ENCODE assay signal across 21 cellular contexts in the genomic region with DNA sequence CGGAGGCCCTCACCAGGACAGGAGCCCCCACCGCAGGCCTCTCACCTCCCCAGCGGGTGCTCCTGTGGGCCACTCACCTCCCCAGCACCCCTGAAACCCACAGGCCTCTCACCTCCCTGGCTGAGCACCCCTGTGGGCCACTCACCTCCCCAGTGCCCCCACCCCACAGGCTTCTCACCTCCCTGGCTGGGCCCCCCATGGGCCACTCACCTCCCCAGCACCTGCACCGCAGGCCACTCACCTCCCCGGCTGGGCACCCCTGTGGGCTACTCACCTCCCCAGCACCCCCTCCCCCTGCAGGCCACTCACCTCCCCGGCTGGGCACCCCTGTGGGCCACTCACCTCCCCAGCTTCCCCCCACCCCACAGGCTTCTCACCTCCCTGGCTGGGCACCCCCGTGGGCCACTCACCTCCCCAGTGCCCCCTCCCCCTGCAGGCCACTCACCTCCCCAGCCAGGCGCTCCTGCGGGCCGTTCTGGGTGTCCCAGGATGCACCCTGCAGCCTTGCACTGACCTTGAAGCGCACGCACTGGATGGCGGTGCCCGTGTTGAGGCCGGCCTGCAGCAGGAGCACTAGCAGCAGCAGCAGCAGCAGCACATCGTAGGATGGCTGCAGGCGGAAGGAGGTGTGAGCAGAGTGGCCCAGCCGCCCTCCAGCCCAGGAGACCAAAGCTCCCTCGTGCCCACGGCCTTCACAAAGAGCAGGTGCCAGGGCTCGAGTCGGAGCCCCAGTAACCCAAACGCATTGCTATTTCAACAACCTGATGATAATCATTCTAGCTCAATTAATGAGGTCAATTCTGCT. TPM values are rescaled to one million over a fixed set of nuclear protein-coding genes. Genes with fewer than 3 reads are reported as not detected.
DNase-seq lines count a peak whose midpoint lies in the region; ATAC-seq, FAIRE-seq and TF ChIP-seq lines count a peak whose summit lies in the region.
"Had no signal": no experiment of that assay in that cellular context is flagged by ENCODE, and none has a peak within 500 bp of the region (broad histone marks: within the 10 kb centered on the region; RNA-seq: fewer than 3 reads in every experiment).

No MANE protein-coding gene starts in this region.

- intact Hi-C loops in Right ventricle myocardium inferior (cut with DNase I) (no loop called here), cardiac septum (cut with DNase I) (loop anchor here (10.0 kb wide), 1 partner anchor 61 kb away; no protein-coding TSS in a partner anchor), HepG2 (cut with micrococcal nuclease; ENCODE audit: unreplicated experiment) (no loop called here), esophagus squamous epithelium (cut with DNase I) (no loop called here)

- WGBS in HepG2 (ENCODE audit: low lambda C conversion rate): 51% methylated on average over 10 of the region's 23 CpGs
- WGBS in esophagus squamous epithelium, 2 donors: 69 to 86% methylated on average over 11 to 12 of the region's 23 CpGs

- H3K4me3 ChIP-seq in RWPE2 (ENCODE audit: severe bottlenecking) (no peak overlapping the region), HepG2 (replicated peaks in 1 of 3; ENCODE audit: insufficient read depth in 1 of 3, low read depth in 2 of 3, low read length in 3 of 3) (no peak overlapping the region), esophagus squamous epithelium (no peak overlapping the region)
- H3K4me3 ChIP-seq: A549 had no signal

- H4K20me1 ChIP-seq in HepG2 (ENCODE audit: insufficient read depth, low read length): no peaks in the 10 kb centered on the region

- H3K27me3 ChIP-seq in RWPE2 (ENCODE audit: insufficient read depth, poor library complexity, severe bottlenecking) (peaks cover 14% of the 10 kb centered on the region), HepG2 (ENCODE audit: control insufficient read depth in 1 of 2, insufficient read depth in 2 of 2, low read length in 2 of 2) (peaks cover 4 to 37% of the 10 kb centered on the region in 2 experiments), esophagus squamous epithelium (peaks cover 2 to 62% (median 7%) of the 10 kb centered on the region in 4 donors)

- H3K27ac ChIP-seq in RWPE2 (ENCODE audit: poor library complexity, severe bottlenecking) (no peak overlapping the region), HepG2 (ENCODE audit: extremely low read length, insufficient read depth, low read length) (no peak overlapping the region), esophagus squamous epithelium (no peak overlapping the region)
- H3K27ac ChIP-seq: 22Rv1, A549, C4-2B had no signal

- no peak overlapping the region for H3K4me3 Mint-ChIP-seq in stimulated activated memory B cell treated with anti-CD40 and anti-IgM and Interleukin-4, amounts not matched to agents 10 μg/mL and 1 μg/mL and 100 μg/mL, for 72 hours
- H3K4me3 Mint-ChIP-seq: CD4-positive, alpha-beta T cell; H9 had no signal

- no peaks in the 10 kb centered on the region for H3K79me2 ChIP-seq in HepG2 (ENCODE audit: insufficient read depth, low read length)

- no peak overlapping the region for H3K9ac ChIP-seq in HepG2 (ENCODE audit: insufficient read depth, low read depth, low read length)

- H3K27me3 Mint-ChIP-seq in stimulated activated memory B cell treated with anti-CD40 and anti-IgM and Interleukin-4, amounts not matched to agents 10 μg/mL and 1 μg/mL and 100 μg/mL, for 72 hours: peaks cover 80% of the 10 kb centered on the region

- H3K4me1 ChIP-seq in RWPE2 (ENCODE audit: insufficient read depth, poor library complexity, severe bottlenecking) (no peaks in the 10 kb centered on the region), HepG2 (ENCODE audit: insufficient read depth, low read length) (no peaks in the 10 kb centered on the region), esophagus squamous epithelium (peaks cover 3 to 12% (median 5%) of the 10 kb centered on the region in 3 donors)

- H3K4me2 ChIP-seq in HepG2 (ENCODE audit: low read depth, low read length): no peak overlapping the region
- H3K4me2 ChIP-seq: A549 had no signal

- TF ChIP-seq POLR2A in HepG2 (IDR thresholded peaks at IDR 0.05; ENCODE audit: insufficient read depth in 1 of 2, low read depth in 2 of 2, low read length in 2 of 2): no peak
- no peak for TF ChIP-seq POLR2A in esophagus squamous epithelium (IDR thresholded peaks at IDR 0.05)

- peak; percentile 39 for ATAC-seq in Right ventricle myocardium inferior
- no peak for ATAC-seq in RWPE2 (ENCODE audit: low read depth)
- no peak for ATAC-seq in HepG2
- peak; percentile 70 for ATAC-seq in stimulated activated memory B cell treated with anti-CD40 and anti-IgM and Interleukin-4, amounts not matched to agents 10 μg/mL and 1 μg/mL and 100 μg/mL, for 72 hours
- ATAC-seq: A549 had no signal

- no peaks in the 10 kb centered on the region for H3K36me3 ChIP-seq in RWPE2 (ENCODE audit: low read depth)
- no peaks in the 10 kb centered on the region for H3K36me3 ChIP-seq in HepG2 (replicated peaks in 1 of 2; ENCODE audit: control insufficient read depth in 1 of 2, insufficient read depth in 2 of 2, low read length in 2 of 2)
- no peaks in the 10 kb centered on the region for H3K36me3 ChIP-seq in esophagus squamous epithelium

- TF ChIP-seq EP300 in HepG2 (IDR thresholded peaks at IDR 0.05; ENCODE audit: low read depth in 2 of 2, low read length in 2 of 2): no peak
- no peak for TF ChIP-seq EP300 in HepG2 (CRISPR knock-in tag; IDR thresholded peaks at IDR 0.05; ENCODE audit: borderline replicate concordance)

- TF ChIP-seq RAD21 in HepG2 (CRISPR knock-in tag; IDR thresholded peaks at IDR 0.05): no peak

- no TSS peak for BruUV-seq in HepG2 (replicated peaks; lab: Mats Ljungman, UMichigan)

- no peaks in the 10 kb centered on the region for H3K9me3 Mint-ChIP-seq in stimulated activated memory B cell treated with anti-CD40 and anti-IgM and Interleukin-4, amounts not matched to agents 10 μg/mL and 1 μg/mL and 100 μg/mL, for 72 hours
- H3K9me3 Mint-ChIP-seq: CD4-positive, alpha-beta T cell had no signal

- H2AFZ ChIP-seq in HepG2 (ENCODE audit: low read length): no peak overlapping the region

- H3K9me3 ChIP-seq in RWPE2 (ENCODE audit: severe bottlenecking) (no peaks in the 10 kb centered on the region), HepG2 (ENCODE audit: low read length) (no peaks in the 10 kb centered on the region), esophagus squamous epithelium (no peaks in the 10 kb centered on the region)
- H3K9me3 ChIP-seq: A549, Caco-2 had no signal

- in situ Hi-C loops in HepG2 (cut with HindIII; ENCODE audit: extremely low pct_ligation_motif_present, low pct_unique_long_range_greater_than_20kb): no loop called here

- POLR2A ChIA-PET in HepG2 (lab: Yijun Ruan, JAX): no interaction called here

- DNase-seq in Right ventricle myocardium inferior (ENCODE audit: missing footprints) (no peak), cardiac septum (ENCODE audit: low spot score) (no peak), RWPE2 (ENCODE audit: low spot score) (peak; percentile 56), HepG2 (ENCODE audit: low spot score) (no peak), NCI-H146 (lab: John Stamatoyannopoulos, UW) (no peak), esophagus squamous epithelium (lab: John Stamatoyannopoulos, UW) (no peak), EL (no peak)
- DNase-seq: AML-193; Caco-2; CD4-positive, alpha-beta T cell; GDM1; GOT3; H9; IMR-90 had no signal

- TF ChIP-seq CTCF in RWPE2 (IDR thresholded peaks at IDR 0.05; ENCODE audit: poor library complexity, severe bottlenecking): no peak
- TF ChIP-seq CTCF in HepG2 (CRISPR knock-in tag; IDR thresholded peaks at IDR 0.05): no peak
- no peak for TF ChIP-seq CTCF in esophagus squamous epithelium (IDR thresholded peaks at IDR 0.05)

- no peaks in the 10 kb centered on the region for H3K4me1 Mint-ChIP-seq in stimulated activated memory B cell treated with anti-CD40 and anti-IgM and Interleukin-4, amounts not matched to agents 10 μg/mL and 1 μg/mL and 100 μg/mL, for 72 hours

- no peaks in the 10 kb centered on the region for H3K36me3 Mint-ChIP-seq in stimulated activated memory B cell treated with anti-CD40 and anti-IgM and Interleukin-4, amounts not matched to agents 10 μg/mL and 1 μg/mL and 100 μg/mL, for 72 hours

- FAIRE-seq in HepG2 (lab: Jason Lieb, UNC): no peak
- FAIRE-seq: A549, D721Med had no signal

- CTCF ChIA-PET in HepG2 (lab: Yijun Ruan, JAX; ENCODE audit: low intra/inter-chr PET ratio, low total read pairs): no interaction called here

- H3K27ac Mint-ChIP-seq in stimulated activated memory B cell treated with anti-CD40 and anti-IgM and Interleukin-4, amounts not matched to agents 10 μg/mL and 1 μg/mL and 100 μg/mL, for 72 hours: no peak overlapping the region
- H3K27ac Mint-ChIP-seq: CD4-positive, alpha-beta T cell; H9 had no signal

RNA-seq across cellular contexts. Expression of a gene that starts 5.7 kb away (rescaled TPM):
- total RNA-seq in Right ventricle myocardium inferior (not detected), cardiac septum (not detected), HepG2 (2016; rRNA removed; fragmentation: Illumina TruSeq; extraction: Trizol) (not detected in 2 replicates), esophagus squamous epithelium (not detected)
- total RNA-seq in HepG2 (2016; cell fraction: cytosol; rRNA removed; fragmentation: Illumina TruSeq; extraction: Trizol; ENCODE audit: low read depth): not detected in 2 replicates
- total RNA-seq in HepG2 (2016; cell fraction: insoluble cytoplasmic fraction; rRNA removed; fragmentation: Illumina TruSeq; extraction: Trizol): not detected in 2 replicates
- not detected in 2 replicates for total RNA-seq in HepG2 (2016; cell fraction: membrane; rRNA removed; fragmentation: Illumina TruSeq; extraction: Trizol)
- not detected in 2 replicates for total RNA-seq in HepG2 (2016; cell fraction: nucleus; rRNA removed; fragmentation: Illumina TruSeq; extraction: Trizol)
- polyA plus RNA-seq in HepG2 (2011; rRNA removed): not detected in 2 replicates
- not detected in 2 replicates for polyA plus RNA-seq in HepG2 (2011; cell fraction: cytosol; rRNA removed)
- not detected in 2 replicates for polyA plus RNA-seq in HepG2 (2011; cell fraction: nucleus; rRNA removed)
- polyA plus RNA-seq in HepG2 (2012): not detected in 2 replicates
- not detected in 2 replicates for polyA plus RNA-seq in HepG2 (2016; cell fraction: cytosol; fragmentation: Illumina TruSeq; extraction: Trizol; ENCODE audit: low read depth)
- not detected in 2 replicates for polyA plus RNA-seq in HepG2 (2016; cell fraction: insoluble cytoplasmic fraction; fragmentation: Illumina TruSeq; extraction: Trizol; ENCODE audit: low read depth)
- not detected in 2 replicates for polyA plus RNA-seq in HepG2 (2016; cell fraction: membrane; fragmentation: Illumina TruSeq; extraction: Trizol; ENCODE audit: low read depth)
- not detected in 2 replicates for polyA plus RNA-seq in HepG2 (2016; cell fraction: nucleus; fragmentation: Illumina TruSeq; extraction: Trizol; ENCODE audit: insufficient read depth, low read depth)
- not detected in 2 replicates for polyA minus RNA-seq in HepG2 (2011; rRNA and poly(A)+ RNA removed; ENCODE audit: low replicate concordance)
- not detected in 2 replicates for polyA minus RNA-seq in HepG2 (2011; cell fraction: cytosol; rRNA and poly(A)+ RNA removed)
- polyA minus RNA-seq in HepG2 (2011; cell fraction: nucleus; rRNA and poly(A)+ RNA removed): not detected in 2 replicates
- total RNA-seq: Caco-2; CD4-positive, alpha-beta T cell; H9; HT1080; IMR-90 had no signal
- polyA plus RNA-seq: A549, BJ, IMR-90 had no signal

RNA-seq across cellular contexts. Expression of a gene that starts 21.4 kb away (rescaled TPM):
- total RNA-seq in Right ventricle myocardium inferior (0.05 TPM), cardiac septum (0.13 TPM), HepG2 (2016; rRNA removed; fragmentation: Illumina TruSeq; extraction: Trizol) (not detected in 2 replicates), esophagus squamous epithelium (under 1 TPM in 2 of 4 donors, not detected in 2; under 0.01 to 0.70 TPM)
- not detected in 2 replicates for total RNA-seq in HepG2 (2016; cell fraction: cytosol; rRNA removed; fragmentation: Illumina TruSeq; extraction: Trizol; ENCODE audit: low read depth)
- not detected in 2 replicates for total RNA-seq in HepG2 (2016; cell fraction: insoluble cytoplasmic fraction; rRNA removed; fragmentation: Illumina TruSeq; extraction: Trizol)
- total RNA-seq in HepG2 (2016; cell fraction: membrane; rRNA removed; fragmentation: Illumina TruSeq; extraction: Trizol): not detected in 2 replicates
- not detected in 2 replicates for total RNA-seq in HepG2 (2016; cell fraction: nucleus; rRNA removed; fragmentation: Illumina TruSeq; extraction: Trizol)
- polyA plus RNA-seq in HepG2 (2011; rRNA removed): not detected in 2 replicates
- polyA plus RNA-seq in HepG2 (2011; cell fraction: cytosol; rRNA removed): not detected in 2 replicates
- not detected in 2 replicates for polyA plus RNA-seq in HepG2 (2011; cell fraction: nucleus; rRNA removed)
- not detected in 2 replicates for polyA plus RNA-seq in HepG2 (2012)
- polyA plus RNA-seq in HepG2 (2016; cell fraction: cytosol; fragmentation: Illumina TruSeq; extraction: Trizol; ENCODE audit: low read depth): not detected in 2 replicates
- not detected in 2 replicates for polyA plus RNA-seq in HepG2 (2016; cell fraction: insoluble cytoplasmic fraction; fragmentation: Illumina TruSeq; extraction: Trizol; ENCODE audit: low read depth)
- not detected in 2 replicates for polyA plus RNA-seq in HepG2 (2016; cell fraction: membrane; fragmentation: Illumina TruSeq; extraction: Trizol; ENCODE audit: low read depth)
- not detected in 2 replicates for polyA plus RNA-seq in HepG2 (2016; cell fraction: nucleus; fragmentation: Illumina TruSeq; extraction: Trizol; ENCODE audit: insufficient read depth, low read depth)
- polyA minus RNA-seq in HepG2 (2011; rRNA and poly(A)+ RNA removed; ENCODE audit: low replicate concordance): not detected in 2 replicates
- not detected in 2 replicates for polyA minus RNA-seq in HepG2 (2011; cell fraction: cytosol; rRNA and poly(A)+ RNA removed)
- polyA minus RNA-seq in HepG2 (2011; cell fraction: nucleus; rRNA and poly(A)+ RNA removed): not detected in 2 replicates
- total RNA-seq: H9, IMR-90 had no signal
- polyA plus RNA-seq: A549 had no signal

RNA-seq across cellular contexts. Expression of a gene that starts 26.0 kb away (rescaled TPM):
- total RNA-seq in Right ventricle myocardium inferior: not detected
- total RNA-seq in cardiac septum: 0.46 TPM
- 0.11 TPM in 1 of 2 replicates, not detected in the other for total RNA-seq in HepG2 (2016; rRNA removed; fragmentation: Illumina TruSeq; extraction: Trizol)
- not detected in 2 replicates for total RNA-seq in HepG2 (2016; cell fraction: cytosol; rRNA removed; fragmentation: Illumina TruSeq; extraction: Trizol; ENCODE audit: low read depth)
- total RNA-seq in HepG2 (2016; cell fraction: insoluble cytoplasmic fraction; rRNA removed; fragmentation: Illumina TruSeq; extraction: Trizol): 0.17 TPM in 1 of 2 replicates, not detected in the other
- total RNA-seq in HepG2 (2016; cell fraction: membrane; rRNA removed; fragmentation: Illumina TruSeq; extraction: Trizol): not detected in 2 replicates
- 0.12 and 0.28 TPM in 2 replicates for total RNA-seq in HepG2 (2016; cell fraction: nucleus; rRNA removed; fragmentation: Illumina TruSeq; extraction: Trizol)
- 0.12 and 0.31 TPM in 2 replicates for polyA plus RNA-seq in HepG2 (2011; rRNA removed)
- polyA plus RNA-seq in HepG2 (2011; cell fraction: cytosol; rRNA removed): 0.05 and 0.09 TPM in 2 replicates
- polyA plus RNA-seq in HepG2 (2011; cell fraction: nucleus; rRNA removed): 0.47 and 1.1 TPM in 2 replicates
- polyA plus RNA-seq in HepG2 (2012): 0.29 and 0.46 TPM in 2 replicates
- not detected in 2 replicates for polyA plus RNA-seq in HepG2 (2016; cell fraction: cytosol; fragmentation: Illumina TruSeq; extraction: Trizol; ENCODE audit: low read depth)
- not detected in 2 replicates for polyA plus RNA-seq in HepG2 (2016; cell fraction: insoluble cytoplasmic fraction; fragmentation: Illumina TruSeq; extraction: Trizol; ENCODE audit: low read depth)
- polyA plus RNA-seq in HepG2 (2016; cell fraction: membrane; fragmentation: Illumina TruSeq; extraction: Trizol; ENCODE audit: low read depth): 0.08 TPM in 1 of 2 replicates, not detected in the other
- not detected in 2 replicates for polyA plus RNA-seq in HepG2 (2016; cell fraction: nucleus; fragmentation: Illumina TruSeq; extraction: Trizol; ENCODE audit: insufficient read depth, low read depth)
- polyA minus RNA-seq in HepG2 (2011; rRNA and poly(A)+ RNA removed; ENCODE audit: low replicate concordance): not detected in 2 replicates
- not detected in 2 replicates for polyA minus RNA-seq in HepG2 (2011; cell fraction: cytosol; rRNA and poly(A)+ RNA removed)
- polyA minus RNA-seq in HepG2 (2011; cell fraction: nucleus; rRNA and poly(A)+ RNA removed): 0.39 TPM in 1 of 2 replicates, not detected in the other
- total RNA-seq in esophagus squamous epithelium: under 1 TPM in 3 of 4 donors, not detected in 1; 0.06 to 0.57 (median 0.13) TPM
- total RNA-seq: Caco-2; CD4-positive, alpha-beta T cell; H9; HT1080 had no signal

RNA-seq across cellular contexts. Expression of a gene that starts 51.2 kb away (rescaled TPM):
- total RNA-seq in Right ventricle myocardium inferior (not detected), cardiac septum (not detected), HepG2 (2016; rRNA removed; fragmentation: Illumina TruSeq; extraction: Trizol) (not detected in 2 replicates), esophagus squamous epithelium (not detected)
- not detected in 2 replicates for total RNA-seq in HepG2 (2016; cell fraction: cytosol; rRNA removed; fragmentation: Illumina TruSeq; extraction: Trizol; ENCODE audit: low read depth)
- not detected in 2 replicates for total RNA-seq in HepG2 (2016; cell fraction: insoluble cytoplasmic fraction; rRNA removed; fragmentation: Illumina TruSeq; extraction: Trizol)
- total RNA-seq in HepG2 (2016; cell fraction: membrane; rRNA removed; fragmentation: Illumina TruSeq; extraction: Trizol): not detected in 2 replicates
- total RNA-seq in HepG2 (2016; cell fraction: nucleus; rRNA removed; fragmentation: Illumina TruSeq; extraction: Trizol): not detected in 2 replicates
- polyA plus RNA-seq in HepG2 (2011; rRNA removed): not detected in 2 replicates
- not detected in 2 replicates for polyA plus RNA-seq in HepG2 (2011; cell fraction: cytosol; rRNA removed)
- polyA plus RNA-seq in HepG2 (2011; cell fraction: nucleus; rRNA removed): not detected in 2 replicates
- not detected in 2 replicates for polyA plus RNA-seq in HepG2 (2012)
- not detected in 2 replicates for polyA plus RNA-seq in HepG2 (2016; cell fraction: cytosol; fragmentation: Illumina TruSeq; extraction: Trizol; ENCODE audit: low read depth)
- polyA plus RNA-seq in HepG2 (2016; cell fraction: insoluble cytoplasmic fraction; fragmentation: Illumina TruSeq; extraction: Trizol; ENCODE audit: low read depth): not detected in 2 replicates
- not detected in 2 replicates for polyA plus RNA-seq in HepG2 (2016; cell fraction: membrane; fragmentation: Illumina TruSeq; extraction: Trizol; ENCODE audit: low read depth)
- polyA plus RNA-seq in HepG2 (2016; cell fraction: nucleus; fragmentation: Illumina TruSeq; extraction: Trizol; ENCODE audit: insufficient read depth, low read depth): not detected in 2 replicates
- 0.07 TPM in 1 of 2 replicates, not detected in the other for polyA minus RNA-seq in HepG2 (2011; rRNA and poly(A)+ RNA removed; ENCODE audit: low replicate concordance)
- polyA minus RNA-seq in HepG2 (2011; cell fraction: cytosol; rRNA and poly(A)+ RNA removed): not detected in 2 replicates
- not detected in 2 replicates for polyA minus RNA-seq in HepG2 (2011; cell fraction: nucleus; rRNA and poly(A)+ RNA removed)
- total RNA-seq: Caco-2; CD4-positive, alpha-beta T cell; HT1080; IMR-90 had no signal
- polyA plus RNA-seq: BJ, IMR-90 had no signal

Comparison
In these comparisons a context has a peak if more than half of its experiments do, and no peak if none do; other contexts are left out.
1. ATAC-seq: peak in Right ventricle myocardium inferior (single experiment) and stimulated activated memory B cell treated with anti-CD40 and anti-IgM and Interleukin-4, amounts not matched to agents 10 μg/mL and 1 μg/mL and 100 μg/mL, for 72 hours (single experiment); none in RWPE2 (single experiment) and HepG2 (single experiment).